In the genomic region with DNA sequence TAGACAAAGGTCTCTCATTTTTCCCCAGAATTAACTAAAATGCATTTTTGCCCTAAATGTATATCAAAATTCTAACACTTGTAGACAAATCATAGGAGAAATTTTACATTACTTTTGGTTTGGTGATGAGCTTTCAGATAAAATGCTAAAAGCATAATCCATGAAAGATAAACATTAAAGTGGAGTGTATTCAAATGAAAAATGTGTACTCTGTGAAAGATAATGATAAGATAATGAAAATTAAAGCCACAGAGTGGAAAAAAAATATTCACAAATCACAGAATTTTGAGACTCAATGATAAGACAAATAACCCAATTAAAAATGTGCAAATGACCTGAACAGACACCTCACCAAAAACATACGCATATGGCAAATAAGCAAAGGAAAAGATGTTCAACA, we compare ENCODE assay signal across 24 cellular contexts.
"Had no signal": no experiment of that assay in that cellular context is flagged by ENCODE, and none has a peak within 500 bp of the region (broad histone marks: within the 10 kb centered on the region; RNA-seq: fewer than 3 reads in every experiment).

No MANE protein-coding gene starts in this region.

- H3K4me1 ChIP-seq: colonic mucosa, esophagus muscularis mucosa, esophagus squamous epithelium, foreskin keratinocyte, gastrocnemius medialis, gastroesophageal sphincter, heart left ventricle, heart right ventricle had no signal

- DNase-seq: colonic mucosa; cortex of kidney; dermis blood vessel endothelial cell; dorsolateral prefrontal cortex; effector CD8-positive, alpha-beta T cell; effector memory CD4-positive, alpha-beta T cell; effector memory CD8-positive, alpha-beta T cell; endodermal cell; erythroblast; esophagus squamous epithelium; foreskin fibroblast; foreskin keratinocyte; foreskin melanocyte; gastrocnemius medialis; glutamatergic neuron; head of caudate nucleus; heart left ventricle; heart right ventricle had no signal

- H3K4me2 ChIP-seq: hepatocyte had no signal

- H3K27ac ChIP-seq: colonic mucosa, coronary artery, dorsolateral prefrontal cortex, epithelial cell of prostate, esophagus muscularis mucosa, esophagus squamous epithelium, foreskin keratinocyte, gastrocnemius medialis, gastroesophageal sphincter, heart left ventricle, heart right ventricle, hepatocyte had no signal

- ATAC-seq: effector memory CD8-positive, alpha-beta T cell; esophagus mucosa; foreskin keratinocyte; gastrocnemius medialis; gastroesophageal sphincter; heart left ventricle; heart right ventricle had no signal

- H3K4me3 ChIP-seq: colonic mucosa, coronary artery, dorsolateral prefrontal cortex, esophagus muscularis mucosa, esophagus squamous epithelium, gastrocnemius medialis, gastroesophageal sphincter, heart left ventricle, heart right ventricle, hepatocyte had no signal

- H3K36me3 ChIP-seq: colonic mucosa, esophagus muscularis mucosa, esophagus squamous epithelium, gastrocnemius medialis, gastroesophageal sphincter, heart left ventricle, heart right ventricle had no signal

- H3K79me2 ChIP-seq: hepatocyte had no signal

- H2AFZ ChIP-seq: hepatocyte had no signal

- H3K9me3 ChIP-seq: colonic mucosa, esophagus muscularis mucosa, esophagus squamous epithelium, gastrocnemius medialis, gastroesophageal sphincter had no signal

- H3K27me3 ChIP-seq: colonic mucosa, esophagus muscularis mucosa, esophagus squamous epithelium, foreskin keratinocyte, gastrocnemius medialis, gastroesophageal sphincter, heart left ventricle, heart right ventricle, hepatocyte had no signal
